In genomic region chr11:35588627-35589026, GRCh38 we compare ENCODE assay signal across 19 cellular contexts. TPM values are rescaled to one million over a fixed set of nuclear protein-coding genes. Genes with fewer than 3 reads are reported as not detected.
A peak's percentile ranks its signal among the peaks of the same experiment; 100 is the strongest.
DNase-seq lines count a peak whose midpoint lies in the region; ATAC-seq, FAIRE-seq and TF ChIP-seq lines count a peak whose summit lies in the region.
"Had no signal": no experiment of that assay in that cellular context is flagged by ENCODE, and none has a peak within 500 bp of the region (broad histone marks: within the 10 kb centered on the region; RNA-seq: fewer than 3 reads in every experiment).

No MANE protein-coding gene starts in this region.

- no peaks in the 10 kb centered on the region for H3K27me3 ChIP-seq in bronchial epithelial cell (ENCODE audit: control insufficient read depth, insufficient read depth, low read length)
- H3K27me3 ChIP-seq: ovary, sigmoid colon had no signal

- no peak overlapping the region for H3K4me3 ChIP-seq in bronchial epithelial cell (ENCODE audit: low read depth, low read length)
- H3K4me3 ChIP-seq: esophagus squamous epithelium, ovary, sigmoid colon had no signal

- FAIRE-seq in bronchial epithelial cell (lab: Jason Lieb, UNC), result no peak

- no peak for ATAC-seq in HG02938 (IDR thresholded peaks at IDR 0.05; ENCODE audit: unreplicated experiment)
- ATAC-seq: activated CD4-positive, alpha-beta T cell treated with anti-CD3 and anti-CD28 coated beads for 36 hours; left colon had no signal

- H3K36me3 ChIP-seq in bronchial epithelial cell (ENCODE audit: control insufficient read depth, insufficient read depth, low read length), result no peaks in the 10 kb centered on the region
- H3K36me3 ChIP-seq: esophagus squamous epithelium, ovary, sigmoid colon had no signal

- TF ChIP-seq CTCF in bronchial epithelial cell (IDR thresholded peaks at IDR 0.05; ENCODE audit: insufficient read depth, low read length, severe bottlenecking), result no peak

- peak; percentile 41 for DNase-seq in AG08395 (ENCODE audit: low spot score)
- peak; percentile 80 for DNase-seq in LHCN-M2 (ENCODE audit: low read depth)
- DNase-seq in bronchial epithelial cell (ENCODE audit: low read depth), result peak; percentile 73
- DNase-seq in hepatic stellate cell (ENCODE audit: low spot score), result peak; percentile 40
- DNase-seq in NCI-H1930 (lab: John Stamatoyannopoulos, UW), result no peak
- DNase-seq in NCI-H526 treated with DMSO at 0.1 percent for 48 hours (lab: John Stamatoyannopoulos, UW), result no peak
- DNase-seq in activated gamma-delta T cell (lab: John Stamatoyannopoulos, UW), result no peak
- DNase-seq: activated CD4-positive, alpha-beta T cell treated with anti-CD3 and anti-CD28 coated beads for 36 hours; activated naive CD4-positive, alpha-beta T cell; esophagus squamous epithelium; left colon; NCI-H2107; NCI-H69; OCI-M1; ovary; sigmoid colon; stimulated activated CD4-positive, alpha-beta T cell treated with anti-CD3 and anti-CD28 coated beads, Interleukin-2, amount 100 ng/mL, for 48 hours had no signal

RNA-seq across cellular contexts. Expression of gene FJX1, which starts 29.6 kb away (rescaled TPM):
- total RNA-seq in LHCN-M2 (2014; rRNA removed) (52.2 and 73.8 TPM in 2 replicates), bronchial epithelial cell (11.8 and 24.7 TPM in 2 replicates)
- polyA plus RNA-seq in LHCN-M2 (2012), result 32.8 TPM
- total RNA-seq: mononuclear cell had no signal

Comparison
In these comparisons a context has a peak if more than half of its experiments do, and no peak if none do; other contexts are left out.
1. DNase-seq: peak in AG08395 (single experiment), LHCN-M2 (single experiment), bronchial epithelial cell (single experiment) and hepatic stellate cell (single experiment); none in NCI-H1930 (0 of 2), NCI-H526 treated with DMSO at 0.1 percent for 48 hours (single experiment) and activated gamma-delta T cell (single experiment).